ENCODE assay signal across 3 cellular contexts in the genomic region with DNA sequence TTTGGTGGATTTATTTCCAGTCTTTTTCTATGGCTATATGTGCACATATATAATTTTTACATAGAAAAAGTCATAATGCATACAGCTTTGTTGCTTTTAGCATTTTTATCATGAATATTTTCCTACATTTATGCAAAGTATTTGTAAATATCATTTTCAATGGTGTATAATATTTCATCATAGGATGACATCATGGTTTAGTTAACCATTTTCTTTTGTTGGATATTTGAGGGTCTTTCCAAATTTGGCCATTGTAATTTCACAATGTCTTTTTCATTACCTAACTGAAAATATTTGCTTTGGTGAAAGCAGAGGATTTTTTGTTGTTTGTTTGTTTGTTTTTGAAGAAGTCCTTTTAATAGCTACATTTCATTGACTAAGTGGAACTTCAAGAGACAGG.
A peak's percentile ranks its signal among the peaks of the same experiment; 100 is the strongest.
TF ChIP-seq lines count a peak whose summit lies in the region.

No MANE protein-coding gene starts in this region.

TF ChIP-seq in HEK293, 187 proteins besides CTCF, POLR2A, EP300 and RAD21:
- TF ChIP-seq ZNF768 (tag by site-specific recombination; IDR thresholded peaks at IDR 0.05) (no peak), GLIS2 (tag by site-specific recombination; IDR thresholded peaks at IDR 0.05) (no peak), ZNF394 (tag by site-specific recombination; IDR thresholded peaks at IDR 0.05; ENCODE audit: borderline replicate concordance) (no peak), ZNF658 (tag by site-specific recombination; IDR thresholded peaks at IDR 0.05) (no peak), ZNF677 (tag by site-specific recombination; IDR thresholded peaks at IDR 0.05) (no peak)
- TF ChIP-seq, protein P1, sequence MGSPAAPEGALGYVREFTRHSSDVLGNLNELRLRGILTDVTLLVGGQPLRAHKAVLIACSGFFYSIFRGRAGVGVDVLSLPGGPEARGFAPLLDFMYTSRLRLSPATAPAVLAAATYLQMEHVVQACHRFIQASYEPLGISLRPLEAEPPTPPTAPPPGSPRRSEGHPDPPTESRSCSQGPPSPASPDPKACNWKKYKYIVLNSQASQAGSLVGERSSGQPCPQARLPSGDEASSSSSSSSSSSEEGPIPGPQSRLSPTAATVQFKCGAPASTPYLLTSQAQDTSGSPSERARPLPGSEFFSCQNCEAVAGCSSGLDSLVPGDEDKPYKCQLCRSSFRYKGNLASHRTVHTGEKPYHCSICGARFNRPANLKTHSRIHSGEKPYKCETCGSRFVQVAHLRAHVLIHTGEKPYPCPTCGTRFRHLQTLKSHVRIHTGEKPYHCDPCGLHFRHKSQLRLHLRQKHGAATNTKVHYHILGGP (tag by site-specific recombination; IDR thresholded peaks at IDR 0.05), result no peak
- TF ChIP-seq, protein P2, sequence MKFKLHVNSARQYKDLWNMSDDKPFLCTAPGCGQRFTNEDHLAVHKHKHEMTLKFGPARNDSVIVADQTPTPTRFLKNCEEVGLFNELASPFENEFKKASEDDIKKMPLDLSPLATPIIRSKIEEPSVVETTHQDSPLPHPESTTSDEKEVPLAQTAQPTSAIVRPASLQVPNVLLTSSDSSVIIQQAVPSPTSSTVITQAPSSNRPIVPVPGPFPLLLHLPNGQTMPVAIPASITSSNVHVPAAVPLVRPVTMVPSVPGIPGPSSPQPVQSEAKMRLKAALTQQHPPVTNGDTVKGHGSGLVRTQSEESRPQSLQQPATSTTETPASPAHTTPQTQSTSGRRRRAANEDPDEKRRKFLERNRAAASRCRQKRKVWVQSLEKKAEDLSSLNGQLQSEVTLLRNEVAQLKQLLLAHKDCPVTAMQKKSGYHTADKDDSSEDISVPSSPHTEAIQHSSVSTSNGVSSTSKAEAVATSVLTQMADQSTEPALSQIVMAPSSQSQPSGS (tag by site-specific recombination; IDR thresholded peaks at IDR 0.05; ENCODE audit: low read depth), result peak; percentile 84
- TF ChIP-seq, protein P3, sequence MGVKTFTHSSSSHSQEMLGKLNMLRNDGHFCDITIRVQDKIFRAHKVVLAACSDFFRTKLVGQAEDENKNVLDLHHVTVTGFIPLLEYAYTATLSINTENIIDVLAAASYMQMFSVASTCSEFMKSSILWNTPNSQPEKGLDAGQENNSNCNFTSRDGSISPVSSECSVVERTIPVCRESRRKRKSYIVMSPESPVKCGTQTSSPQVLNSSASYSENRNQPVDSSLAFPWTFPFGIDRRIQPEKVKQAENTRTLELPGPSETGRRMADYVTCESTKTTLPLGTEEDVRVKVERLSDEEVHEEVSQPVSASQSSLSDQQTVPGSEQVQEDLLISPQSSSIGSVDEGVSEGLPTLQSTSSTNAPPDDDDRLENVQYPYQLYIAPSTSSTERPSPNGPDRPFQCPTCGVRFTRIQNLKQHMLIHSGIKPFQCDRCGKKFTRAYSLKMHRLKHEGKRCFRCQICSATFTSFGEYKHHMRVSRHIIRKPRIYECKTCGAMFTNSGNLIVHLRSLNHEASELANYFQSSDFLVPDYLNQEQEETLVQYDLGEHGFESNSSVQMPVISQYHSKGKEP (tag by site-specific recombination; IDR thresholded peaks at IDR 0.05), result no peak

TF ChIP-seq in GM12878, 131 proteins besides CTCF, POLR2A, EP300 and RAD21:
- TF ChIP-seq ATF7 (IDR thresholded peaks at IDR 0.05; ENCODE audit: low read depth) (peak; percentile 34; the same call in 1 of the 2 replicates), FOXM1 (IDR thresholded peaks at IDR 0.05; ENCODE audit: low read depth, low read length) (no peak)
- TF ChIP-seq, protein P4, sequence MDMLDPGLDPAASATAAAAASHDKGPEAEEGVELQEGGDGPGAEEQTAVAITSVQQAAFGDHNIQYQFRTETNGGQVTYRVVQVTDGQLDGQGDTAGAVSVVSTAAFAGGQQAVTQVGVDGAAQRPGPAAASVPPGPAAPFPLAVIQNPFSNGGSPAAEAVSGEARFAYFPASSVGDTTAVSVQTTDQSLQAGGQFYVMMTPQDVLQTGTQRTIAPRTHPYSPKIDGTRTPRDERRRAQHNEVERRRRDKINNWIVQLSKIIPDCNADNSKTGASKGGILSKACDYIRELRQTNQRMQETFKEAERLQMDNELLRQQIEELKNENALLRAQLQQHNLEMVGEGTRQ (IDR thresholded peaks at IDR 0.05; ENCODE audit: borderline replicate concordance, low read depth, low read length), result no peak

TF ChIP-seq in H1, 55 proteins besides CTCF, POLR2A, EP300 and RAD21:
- no peak for TF ChIP-seq EGR1 (IDR thresholded peaks at IDR 0.05; ENCODE audit: borderline replicate concordance, low read depth, low read length)
